ENCODE assay signal across 1 cellular context in the genomic region with DNA sequence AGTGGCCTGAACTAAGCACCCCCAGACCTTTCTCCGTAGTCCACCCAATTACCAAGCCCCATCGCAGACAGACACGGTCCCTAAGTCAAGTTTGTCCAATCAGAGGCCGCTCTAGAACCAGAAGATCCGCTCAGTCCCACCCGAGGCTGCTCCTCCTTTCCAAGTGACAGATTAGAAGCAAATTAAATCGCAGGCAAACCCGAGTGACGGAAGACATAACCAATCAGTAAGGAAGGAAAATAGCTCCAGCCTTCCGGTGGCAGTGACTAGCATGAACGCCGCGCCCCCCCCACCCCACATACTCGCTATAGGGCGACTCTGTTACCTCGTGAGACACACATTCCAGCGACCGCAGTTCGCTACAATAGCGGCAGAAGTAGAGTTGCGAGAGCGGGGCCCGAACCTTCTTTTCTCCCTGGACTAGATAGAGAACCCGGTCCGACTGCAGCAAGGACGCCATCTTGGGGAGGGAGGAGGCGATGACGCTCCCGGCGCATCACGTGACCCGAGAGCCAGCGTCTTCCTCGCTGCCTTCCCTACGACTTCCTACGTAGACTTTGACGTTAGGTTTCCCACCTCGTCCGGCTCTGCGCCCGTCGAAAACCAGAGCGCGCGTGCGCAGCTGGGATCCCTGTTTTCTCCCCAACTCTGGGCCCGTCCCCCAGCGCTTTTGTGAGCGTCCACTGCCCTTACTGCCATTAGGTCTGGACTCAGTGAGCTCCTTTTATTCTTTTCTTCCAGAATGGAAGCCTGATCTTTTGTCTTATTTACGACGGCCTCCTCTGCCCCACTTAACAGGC.
TF ChIP-seq lines count a peak whose summit lies in the region.

Gene DCTN4 (minus strand): TSS at position 484 of the 800 bp plus-strand sequence. CDS start 24 bp downstream, at position 460.

TF ChIP-seq in HepG2, 621 proteins besides CTCF, POLR2A, EP300 and RAD21 (continued from another document and continues in another):
- no peak for TF ChIP-seq SMC3 (IDR thresholded peaks at IDR 0.05; ENCODE audit: low read length)
- no peak for TF ChIP-seq ZNF768 (CRISPR knock-in tag; IDR thresholded peaks at IDR 0.05)
- TF ChIP-seq ZNF780A (CRISPR knock-in tag; IDR thresholded peaks at IDR 0.05) = no peak
- TF ChIP-seq ZNF33B (CRISPR knock-in tag; IDR thresholded peaks at IDR 0.05) = peak; percentile 55
- no peak for TF ChIP-seq ZNF460 (CRISPR knock-in tag; IDR thresholded peaks at IDR 0.05; ENCODE audit: borderline replicate concordance)
- peak; percentile 97 for TF ChIP-seq SP2 (CRISPR knock-in tag; IDR thresholded peaks at IDR 0.05)
- 0 out of 2 replicates have a peak, but pooled peaks have one; percentile 68 for TF ChIP-seq CHD4 (IDR thresholded peaks at IDR 0.05; ENCODE audit: borderline replicate concordance, low read length)
- no peak for TF ChIP-seq ZNF256 (CRISPR knock-in tag; conservative IDR thresholded peaks at IDR 0.05)
- peak; percentile 91 for TF ChIP-seq CREM (IDR thresholded peaks at IDR 0.05)
- TF ChIP-seq CREM (CRISPR knock-in tag; IDR thresholded peaks at IDR 0.05) = 0 out of 2 replicates have a peak, but pooled peaks have one; percentile 6
- TF ChIP-seq MTA1 (CRISPR knock-in tag; IDR thresholded peaks at IDR 0.05; ENCODE audit: borderline replicate concordance) = peak; percentile 42; the same call in 1 of the 2 replicates
- TF ChIP-seq ZNF83 (CRISPR knock-in tag; IDR thresholded peaks at IDR 0.05; ENCODE audit: borderline replicate concordance) = peak; percentile 67; the same call in 1 of the 2 replicates
- no peak for TF ChIP-seq DR1 (CRISPR knock-in tag; IDR thresholded peaks at IDR 0.05)
- no peak for TF ChIP-seq ZNF354B (CRISPR knock-in tag; IDR thresholded peaks at IDR 0.05)
- peak; percentile 98 for TF ChIP-seq THAP9 (CRISPR knock-in tag; IDR thresholded peaks at IDR 0.05; ENCODE audit: borderline replicate concordance)
- TF ChIP-seq ZNF816 (CRISPR knock-in tag; IDR thresholded peaks at IDR 0.05; ENCODE audit: borderline replicate concordance) = no peak
- no peak for TF ChIP-seq FOXK1 (CRISPR knock-in tag; IDR thresholded peaks at IDR 0.05; ENCODE audit: borderline replicate concordance, low read depth)
- no peak for TF ChIP-seq NR2F6 (IDR thresholded peaks at IDR 0.05)
- TF ChIP-seq NR2F6 (CRISPR knock-in tag; IDR thresholded peaks at IDR 0.05) = no peak
- TF ChIP-seq, protein P1, sequence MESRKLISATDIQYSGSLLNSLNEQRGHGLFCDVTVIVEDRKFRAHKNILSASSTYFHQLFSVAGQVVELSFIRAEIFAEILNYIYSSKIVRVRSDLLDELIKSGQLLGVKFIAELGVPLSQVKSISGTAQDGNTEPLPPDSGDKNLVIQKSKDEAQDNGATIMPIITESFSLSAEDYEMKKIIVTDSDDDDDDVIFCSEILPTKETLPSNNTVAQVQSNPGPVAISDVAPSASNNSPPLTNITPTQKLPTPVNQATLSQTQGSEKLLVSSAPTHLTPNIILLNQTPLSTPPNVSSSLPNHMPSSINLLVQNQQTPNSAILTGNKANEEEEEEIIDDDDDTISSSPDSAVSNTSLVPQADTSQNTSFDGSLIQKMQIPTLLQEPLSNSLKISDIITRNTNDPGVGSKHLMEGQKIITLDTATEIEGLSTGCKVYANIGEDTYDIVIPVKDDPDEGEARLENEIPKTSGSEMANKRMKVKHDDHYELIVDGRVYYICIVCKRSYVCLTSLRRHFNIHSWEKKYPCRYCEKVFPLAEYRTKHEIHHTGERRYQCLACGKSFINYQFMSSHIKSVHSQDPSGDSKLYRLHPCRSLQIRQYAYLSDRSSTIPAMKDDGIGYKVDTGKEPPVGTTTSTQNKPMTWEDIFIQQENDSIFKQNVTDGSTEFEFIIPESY (CRISPR knock-in tag; IDR thresholded peaks at IDR 0.05) = no peak
- peak; percentile 52 for TF ChIP-seq ZNF781 (CRISPR knock-in tag; IDR thresholded peaks at IDR 0.05; ENCODE audit: borderline replicate concordance, not compliant biosample characterization)
- no peak; the same call in 1 of the 2 replicates for TF ChIP-seq SPEN (CRISPR knock-in tag; IDR thresholded peaks at IDR 0.05; ENCODE audit: low read depth)
- TF ChIP-seq ZSCAN22 (CRISPR knock-in tag; IDR thresholded peaks at IDR 0.05) = 0 out of 2 replicates have a peak, but pooled peaks have one; percentile 56
- peak; percentile 88; the same call in 1 of the 2 replicates for TF ChIP-seq KMT2B (CRISPR knock-in tag; IDR thresholded peaks at IDR 0.05)
- TF ChIP-seq BHLHE40 (IDR thresholded peaks at IDR 0.05; ENCODE audit: low read length) = peak; percentile 95
- TF ChIP-seq ZNF343 (CRISPR knock-in tag; IDR thresholded peaks at IDR 0.05) = 0 out of 2 replicates have a peak, but pooled peaks have one; percentile 68
- peak; percentile 88 for TF ChIP-seq GATAD1 (CRISPR knock-in tag; IDR thresholded peaks at IDR 0.05)
- no peak for TF ChIP-seq HOXD1 (CRISPR knock-in tag; IDR thresholded peaks at IDR 0.05)
- TF ChIP-seq ZNF3 (CRISPR knock-in tag; IDR thresholded peaks at IDR 0.05) = no peak
- TF ChIP-seq, protein P2, sequence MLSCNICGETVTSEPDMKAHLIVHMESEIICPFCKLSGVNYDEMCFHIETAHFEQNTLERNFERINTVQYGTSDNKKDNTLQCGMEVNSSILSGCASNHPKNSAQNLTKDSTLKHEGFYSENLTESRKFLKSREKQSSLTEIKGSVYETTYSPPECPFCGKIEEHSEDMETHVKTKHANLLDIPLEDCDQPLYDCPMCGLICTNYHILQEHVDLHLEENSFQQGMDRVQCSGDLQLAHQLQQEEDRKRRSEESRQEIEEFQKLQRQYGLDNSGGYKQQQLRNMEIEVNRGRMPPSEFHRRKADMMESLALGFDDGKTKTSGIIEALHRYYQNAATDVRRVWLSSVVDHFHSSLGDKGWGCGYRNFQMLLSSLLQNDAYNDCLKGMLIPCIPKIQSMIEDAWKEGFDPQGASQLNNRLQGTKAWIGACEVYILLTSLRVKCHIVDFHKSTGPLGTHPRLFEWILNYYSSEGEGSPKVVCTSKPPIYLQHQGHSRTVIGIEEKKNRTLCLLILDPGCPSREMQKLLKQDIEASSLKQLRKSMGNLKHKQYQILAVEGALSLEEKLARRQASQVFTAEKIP (CRISPR knock-in tag; IDR thresholded peaks at IDR 0.05; ENCODE audit: borderline replicate concordance) = no peak
- TF ChIP-seq ELK4 (CRISPR knock-in tag; IDR thresholded peaks at IDR 0.05; ENCODE audit: borderline replicate concordance) = no peak
- no peak for TF ChIP-seq SIX4 (CRISPR knock-in tag; IDR thresholded peaks at IDR 0.05)
- TF ChIP-seq ZFP37 (CRISPR knock-in tag; IDR thresholded peaks at IDR 0.05; ENCODE audit: borderline replicate concordance) = peak; percentile 31; the same call in 1 of the 2 replicates
- no peak for TF ChIP-seq HNRNPK (IDR thresholded peaks at IDR 0.05; ENCODE audit: low read depth, low read length, poor library complexity, severe bottlenecking)
- no peak for TF ChIP-seq HMGA1 (CRISPR knock-in tag; conservative IDR thresholded peaks at IDR 0.05)
- no peak for TF ChIP-seq SIX1 (CRISPR knock-in tag; IDR thresholded peaks at IDR 0.05; ENCODE audit: borderline replicate concordance)
- TF ChIP-seq TAF15 (IDR thresholded peaks at IDR 0.05; ENCODE audit: low read depth, low read length, poor library complexity, severe bottlenecking) = no peak
- peak; percentile 25; the same call in 1 of the 2 replicates for TF ChIP-seq ELF3 (CRISPR knock-in tag; IDR thresholded peaks at IDR 0.05)
- TF ChIP-seq NCOR1 (IDR thresholded peaks at IDR 0.05; ENCODE audit: borderline replicate concordance, low read length) = peak; percentile 45; the same call in 1 of the 2 replicates
- TF ChIP-seq GATAD2A (CRISPR knock-in tag; IDR thresholded peaks at IDR 0.05) = no peak
- TF ChIP-seq SOX6 (IDR thresholded peaks at IDR 0.05) = no peak
- TF ChIP-seq SOX6 (CRISPR knock-in tag; IDR thresholded peaks at IDR 0.05) = peak; percentile 36; the same call in 1 of the 2 replicates
- TF ChIP-seq ZNF512B (CRISPR knock-in tag; IDR thresholded peaks at IDR 0.05; ENCODE audit: borderline replicate concordance) = no peak
- TF ChIP-seq RELA (CRISPR knock-in tag; IDR thresholded peaks at IDR 0.05) = no peak
- TF ChIP-seq CREB1 (IDR thresholded peaks at IDR 0.05) = peak; percentile 92
- peak; percentile 91 for TF ChIP-seq CREB1 (CRISPR knock-in tag; IDR thresholded peaks at IDR 0.05)
- no peak; the same call in 1 of the 2 replicates for TF ChIP-seq NFE2L1 (CRISPR knock-in tag; IDR thresholded peaks at IDR 0.05; ENCODE audit: borderline replicate concordance)
- TF ChIP-seq REPIN1 (CRISPR knock-in tag; IDR thresholded peaks at IDR 0.05; ENCODE audit: borderline replicate concordance, low read depth) = peak; percentile 27; the same call in 1 of the 2 replicates
- TF ChIP-seq ZNF616 (CRISPR knock-in tag; IDR thresholded peaks at IDR 0.05; ENCODE audit: low read depth) = no peak
- TF ChIP-seq, protein P3, sequence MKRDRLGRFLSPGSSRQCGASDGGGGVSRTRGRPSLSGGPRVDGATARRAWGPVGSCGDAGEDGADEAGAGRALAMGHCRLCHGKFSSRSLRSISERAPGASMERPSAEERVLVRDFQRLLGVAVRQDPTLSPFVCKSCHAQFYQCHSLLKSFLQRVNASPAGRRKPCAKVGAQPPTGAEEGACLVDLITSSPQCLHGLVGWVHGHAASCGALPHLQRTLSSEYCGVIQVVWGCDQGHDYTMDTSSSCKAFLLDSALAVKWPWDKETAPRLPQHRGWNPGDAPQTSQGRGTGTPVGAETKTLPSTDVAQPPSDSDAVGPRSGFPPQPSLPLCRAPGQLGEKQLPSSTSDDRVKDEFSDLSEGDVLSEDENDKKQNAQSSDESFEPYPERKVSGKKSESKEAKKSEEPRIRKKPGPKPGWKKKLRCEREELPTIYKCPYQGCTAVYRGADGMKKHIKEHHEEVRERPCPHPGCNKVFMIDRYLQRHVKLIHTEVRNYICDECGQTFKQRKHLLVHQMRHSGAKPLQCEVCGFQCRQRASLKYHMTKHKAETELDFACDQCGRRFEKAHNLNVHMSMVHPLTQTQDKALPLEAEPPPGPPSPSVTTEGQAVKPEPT (CRISPR knock-in tag; IDR thresholded peaks at IDR 0.05; ENCODE audit: low read depth) = no peak; the same call in 1 of the 2 replicates
- peak; percentile 95 for TF ChIP-seq ZBTB21 (CRISPR knock-in tag; IDR thresholded peaks at IDR 0.05)
- no peak for TF ChIP-seq ZNF431 (CRISPR knock-in tag; IDR thresholded peaks at IDR 0.05; ENCODE audit: borderline replicate concordance, low read depth)
- TF ChIP-seq ZNF160 (CRISPR knock-in tag; IDR thresholded peaks at IDR 0.05) = 0 out of 2 replicates have a peak, but pooled peaks have one; percentile 33
- TF ChIP-seq NFYC (CRISPR knock-in tag; IDR thresholded peaks at IDR 0.05) = peak; percentile 94
